ENCODE assay signal across 19 cellular contexts in genomic region chr10:116826803-116827202, GRCh38. TPM values are rescaled to one million over a fixed set of nuclear protein-coding genes. Genes with fewer than 3 reads are reported as not detected.
A peak's percentile ranks its signal among the peaks of the same experiment; 100 is the strongest.
DNase-seq lines count a peak whose midpoint lies in the region; ATAC-seq and TF ChIP-seq lines count a peak whose summit lies in the region.
"Had no signal": no experiment of that assay in that cellular context is flagged by ENCODE, and none has a peak within 500 bp of the region (broad histone marks: within the 10 kb centered on the region; RNA-seq: fewer than 3 reads in every experiment).

No MANE protein-coding gene starts in this region.

- DNase-seq in A172 (ENCODE audit: low spot score) (peak; percentile 18), DMS 273 treated with DMSO at 0.1 percent for 48 hours (lab: John Stamatoyannopoulos, UW) (peak; percentile 61), NCI-H69 (lab: John Stamatoyannopoulos, UW) (peak; percentile 75), fibroblast of peridontal ligament (ENCODE audit: extremely low read depth) (peak; percentile 8), natural killer cell (no peak), occipital lobe (lab: John Stamatoyannopoulos, UW) (no peak)
- DNase-seq in effector CD8-positive, alpha-beta T cell (lab: John Stamatoyannopoulos, UW) = no peak
- DNase-seq: activated CD4-positive, alpha-beta T cell treated with anti-CD3 and anti-CD28 coated beads for 48 hours; activated naive CD4-positive, alpha-beta T cell treated with anti-CD3 and anti-CD28 coated beads, Interleukin-2, amount 50 U/mL, for 16 hours; dorsolateral prefrontal cortex; mucosa of descending colon; NCI-H226; ovary; stimulated activated CD4-positive, alpha-beta T cell treated with anti-CD3 and anti-CD28 coated beads, Interleukin-4, amount 100 ng/mL, for 24 hours; stimulated activated CD8-positive, alpha-beta memory T cell treated with anti-CD3 and anti-CD28 coated beads, Interleukin-4, amount 100 ng/mL, for 48 hours had no signal

- H3K36me3 Mint-ChIP-seq in natural killer cell = no peaks in the 10 kb centered on the region

- no peak overlapping the region for H3K4me3 Mint-ChIP-seq in natural killer cell
- H3K4me3 Mint-ChIP-seq: T-helper 2 cell treated with Interferon-gamma antibody and Interleukin-4, amounts not matched to agents 5 μg/mL and 100 μg/mL, for 36 hours had no signal

- H3K9me3 Mint-ChIP-seq in natural killer cell = no peaks in the 10 kb centered on the region
- H3K9me3 Mint-ChIP-seq: T-helper 2 cell treated with Interferon-gamma antibody and Interleukin-4, amounts not matched to agents 5 μg/mL and 100 μg/mL, for 36 hours had no signal

- no peak overlapping the region for H3K27ac Mint-ChIP-seq in natural killer cell
- H3K27ac Mint-ChIP-seq: T-helper 2 cell treated with Interferon-gamma antibody and Interleukin-4, amounts not matched to agents 5 μg/mL and 100 μg/mL, for 36 hours had no signal

- intact Hi-C loops in natural killer cell (cut with micrococcal nuclease) = no loop called here

- ATAC-seq in natural killer cell (no peak), HG03457 (IDR thresholded peaks at IDR 0.05; ENCODE audit: unreplicated experiment) (no peak)
- ATAC-seq: HepG2, mucosa of descending colon had no signal

- no peaks in the 10 kb centered on the region for H3K4me1 Mint-ChIP-seq in natural killer cell

- no peak for TF ChIP-seq CTCF in natural killer cell (IDR thresholded peaks at IDR 0.05)

- peaks cover 7 to 12% of the 10 kb centered on the region in 2 donors for H3K27me3 Mint-ChIP-seq in natural killer cell (ENCODE audit: low read depth in 2 of 2)

RNA-seq across cellular contexts. Expression of gene ENO4, which starts 22.5 kb away (rescaled TPM):
- 0.07 and 0.22 TPM in 2 replicates for total RNA-seq in A172 (2014; rRNA removed; shearing (Covaris generic))
- total RNA-seq in natural killer cell = not detected
- total RNA-seq in occipital lobe = 0.78 TPM
- total RNA-seq: HepG2, SJSA1 had no signal

Comparison
In these comparisons a context has a peak if more than half of its experiments do, and no peak if none do; other contexts are left out.
1. DNase-seq: peak in A172 (single experiment), DMS 273 treated with DMSO at 0.1 percent for 48 hours (single experiment), NCI-H69 (single experiment) and fibroblast of peridontal ligament (single experiment); none in natural killer cell (single experiment), occipital lobe (single experiment) and effector CD8-positive, alpha-beta T cell (single experiment).